Comparison of ENCODE assay signal across 1 cellular context in the genomic region with DNA sequence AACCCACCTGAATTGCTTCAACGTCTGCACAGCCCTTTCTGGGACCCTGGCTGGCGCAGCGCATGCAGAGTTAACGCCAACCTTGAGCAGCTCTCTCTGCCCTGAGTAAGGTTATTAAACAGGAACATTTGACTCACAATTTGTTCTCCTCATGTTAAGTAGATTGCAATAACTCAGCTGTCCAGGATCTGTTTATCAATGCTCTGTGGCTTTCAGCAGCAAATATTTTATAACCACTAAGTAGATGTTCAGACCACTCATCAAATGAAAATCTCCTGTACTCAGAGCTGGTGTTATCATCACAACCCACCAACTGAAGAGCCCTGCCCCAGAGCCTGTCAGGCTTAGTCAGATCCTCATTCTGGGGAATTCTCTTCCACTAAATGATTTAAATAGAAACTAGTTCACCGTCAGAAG.
TF ChIP-seq lines count a peak whose summit lies in the region.

No MANE protein-coding gene starts in this region.

TF ChIP-seq in HepG2, 621 proteins besides CTCF, POLR2A, EP300 and RAD21 (continued from another document):
- TF ChIP-seq, protein P1, sequence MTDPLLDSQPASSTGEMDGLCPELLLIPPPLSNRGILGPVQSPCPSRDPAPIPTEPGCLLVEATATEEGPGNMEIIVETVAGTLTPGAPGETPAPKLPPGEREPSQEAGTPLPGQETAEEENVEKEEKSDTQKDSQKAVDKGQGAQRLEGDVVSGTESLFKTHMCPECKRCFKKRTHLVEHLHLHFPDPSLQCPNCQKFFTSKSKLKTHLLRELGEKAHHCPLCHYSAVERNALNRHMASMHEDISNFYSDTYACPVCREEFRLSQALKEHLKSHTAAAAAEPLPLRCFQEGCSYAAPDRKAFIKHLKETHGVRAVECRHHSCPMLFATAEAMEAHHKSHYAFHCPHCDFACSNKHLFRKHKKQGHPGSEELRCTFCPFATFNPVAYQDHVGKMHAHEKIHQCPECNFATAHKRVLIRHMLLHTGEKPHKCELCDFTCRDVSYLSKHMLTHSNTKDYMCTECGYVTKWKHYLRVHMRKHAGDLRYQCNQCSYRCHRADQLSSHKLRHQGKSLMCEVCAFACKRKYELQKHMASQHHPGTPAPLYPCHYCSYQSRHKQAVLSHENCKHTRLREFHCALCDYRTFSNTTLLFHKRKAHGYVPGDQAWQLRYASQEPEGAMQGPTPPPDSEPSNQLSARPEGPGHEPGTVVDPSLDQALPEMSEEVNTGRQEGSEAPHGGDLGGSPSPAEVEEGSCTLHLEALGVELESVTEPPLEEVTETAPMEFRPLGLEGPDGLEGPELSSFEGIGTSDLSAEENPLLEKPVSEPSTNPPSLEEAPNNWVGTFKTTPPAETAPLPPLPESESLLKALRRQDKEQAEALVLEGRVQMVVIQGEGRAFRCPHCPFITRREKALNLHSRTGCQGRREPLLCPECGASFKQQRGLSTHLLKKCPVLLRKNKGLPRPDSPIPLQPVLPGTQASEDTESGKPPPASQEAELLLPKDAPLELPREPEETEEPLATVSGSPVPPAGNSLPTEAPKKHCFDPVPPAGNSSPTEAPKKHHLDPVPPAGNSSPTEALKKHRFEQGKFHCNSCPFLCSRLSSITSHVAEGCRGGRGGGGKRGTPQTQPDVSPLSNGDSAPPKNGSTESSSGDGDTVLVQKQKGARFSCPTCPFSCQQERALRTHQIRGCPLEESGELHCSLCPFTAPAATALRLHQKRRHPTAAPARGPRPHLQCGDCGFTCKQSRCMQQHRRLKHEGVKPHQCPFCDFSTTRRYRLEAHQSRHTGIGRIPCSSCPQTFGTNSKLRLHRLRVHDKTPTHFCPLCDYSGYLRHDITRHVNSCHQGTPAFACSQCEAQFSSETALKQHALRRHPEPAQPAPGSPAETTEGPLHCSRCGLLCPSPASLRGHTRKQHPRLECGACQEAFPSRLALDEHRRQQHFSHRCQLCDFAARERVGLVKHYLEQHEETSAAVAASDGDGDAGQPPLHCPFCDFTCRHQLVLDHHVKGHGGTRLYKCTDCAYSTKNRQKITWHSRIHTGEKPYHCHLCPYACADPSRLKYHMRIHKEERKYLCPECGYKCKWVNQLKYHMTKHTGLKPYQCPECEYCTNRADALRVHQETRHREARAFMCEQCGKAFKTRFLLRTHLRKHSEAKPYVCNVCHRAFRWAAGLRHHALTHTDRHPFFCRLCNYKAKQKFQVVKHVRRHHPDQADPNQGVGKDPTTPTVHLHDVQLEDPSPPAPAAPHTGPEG (CRISPR knock-in tag; IDR thresholded peaks at IDR 0.05): no peak
- TF ChIP-seq, protein P2, sequence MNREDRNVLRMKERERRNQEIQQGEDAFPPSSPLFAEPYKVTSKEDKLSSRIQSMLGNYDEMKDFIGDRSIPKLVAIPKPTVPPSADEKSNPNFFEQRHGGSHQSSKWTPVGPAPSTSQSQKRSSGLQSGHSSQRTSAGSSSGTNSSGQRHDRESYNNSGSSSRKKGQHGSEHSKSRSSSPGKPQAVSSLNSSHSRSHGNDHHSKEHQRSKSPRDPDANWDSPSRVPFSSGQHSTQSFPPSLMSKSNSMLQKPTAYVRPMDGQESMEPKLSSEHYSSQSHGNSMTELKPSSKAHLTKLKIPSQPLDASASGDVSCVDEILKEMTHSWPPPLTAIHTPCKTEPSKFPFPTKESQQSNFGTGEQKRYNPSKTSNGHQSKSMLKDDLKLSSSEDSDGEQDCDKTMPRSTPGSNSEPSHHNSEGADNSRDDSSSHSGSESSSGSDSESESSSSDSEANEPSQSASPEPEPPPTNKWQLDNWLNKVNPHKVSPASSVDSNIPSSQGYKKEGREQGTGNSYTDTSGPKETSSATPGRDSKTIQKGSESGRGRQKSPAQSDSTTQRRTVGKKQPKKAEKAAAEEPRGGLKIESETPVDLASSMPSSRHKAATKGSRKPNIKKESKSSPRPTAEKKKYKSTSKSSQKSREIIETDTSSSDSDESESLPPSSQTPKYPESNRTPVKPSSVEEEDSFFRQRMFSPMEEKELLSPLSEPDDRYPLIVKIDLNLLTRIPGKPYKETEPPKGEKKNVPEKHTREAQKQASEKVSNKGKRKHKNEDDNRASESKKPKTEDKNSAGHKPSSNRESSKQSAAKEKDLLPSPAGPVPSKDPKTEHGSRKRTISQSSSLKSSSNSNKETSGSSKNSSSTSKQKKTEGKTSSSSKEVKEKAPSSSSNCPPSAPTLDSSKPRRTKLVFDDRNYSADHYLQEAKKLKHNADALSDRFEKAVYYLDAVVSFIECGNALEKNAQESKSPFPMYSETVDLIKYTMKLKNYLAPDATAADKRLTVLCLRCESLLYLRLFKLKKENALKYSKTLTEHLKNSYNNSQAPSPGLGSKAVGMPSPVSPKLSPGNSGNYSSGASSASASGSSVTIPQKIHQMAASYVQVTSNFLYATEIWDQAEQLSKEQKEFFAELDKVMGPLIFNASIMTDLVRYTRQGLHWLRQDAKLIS (CRISPR knock-in tag; IDR thresholded peaks at IDR 0.05): no peak
- TF ChIP-seq ZFY (CRISPR knock-in tag; IDR thresholded peaks at IDR 0.05) (no peak), KLF13 (CRISPR knock-in tag; IDR thresholded peaks at IDR 0.05) (no peak), EED (CRISPR knock-in tag; IDR thresholded peaks at IDR 0.05) (no peak), ZNF75D (CRISPR knock-in tag; IDR thresholded peaks at IDR 0.05; ENCODE audit: borderline replicate concordance) (no peak), HNRNPUL1 (IDR thresholded peaks at IDR 0.05; ENCODE audit: low read depth, low read length) (no peak)
- TF ChIP-seq, protein P3, sequence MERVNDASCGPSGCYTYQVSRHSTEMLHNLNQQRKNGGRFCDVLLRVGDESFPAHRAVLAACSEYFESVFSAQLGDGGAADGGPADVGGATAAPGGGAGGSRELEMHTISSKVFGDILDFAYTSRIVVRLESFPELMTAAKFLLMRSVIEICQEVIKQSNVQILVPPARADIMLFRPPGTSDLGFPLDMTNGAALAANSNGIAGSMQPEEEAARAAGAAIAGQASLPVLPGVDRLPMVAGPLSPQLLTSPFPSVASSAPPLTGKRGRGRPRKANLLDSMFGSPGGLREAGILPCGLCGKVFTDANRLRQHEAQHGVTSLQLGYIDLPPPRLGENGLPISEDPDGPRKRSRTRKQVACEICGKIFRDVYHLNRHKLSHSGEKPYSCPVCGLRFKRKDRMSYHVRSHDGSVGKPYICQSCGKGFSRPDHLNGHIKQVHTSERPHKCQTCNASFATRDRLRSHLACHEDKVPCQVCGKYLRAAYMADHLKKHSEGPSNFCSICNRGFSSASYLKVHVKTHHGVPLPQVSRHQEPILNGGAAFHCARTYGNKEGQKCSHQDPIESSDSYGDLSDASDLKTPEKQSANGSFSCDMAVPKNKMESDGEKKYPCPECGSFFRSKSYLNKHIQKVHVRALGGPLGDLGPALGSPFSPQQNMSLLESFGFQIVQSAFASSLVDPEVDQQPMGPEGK (CRISPR knock-in tag; IDR thresholded peaks at IDR 0.05): no peak
- TF ChIP-seq, protein P4, sequence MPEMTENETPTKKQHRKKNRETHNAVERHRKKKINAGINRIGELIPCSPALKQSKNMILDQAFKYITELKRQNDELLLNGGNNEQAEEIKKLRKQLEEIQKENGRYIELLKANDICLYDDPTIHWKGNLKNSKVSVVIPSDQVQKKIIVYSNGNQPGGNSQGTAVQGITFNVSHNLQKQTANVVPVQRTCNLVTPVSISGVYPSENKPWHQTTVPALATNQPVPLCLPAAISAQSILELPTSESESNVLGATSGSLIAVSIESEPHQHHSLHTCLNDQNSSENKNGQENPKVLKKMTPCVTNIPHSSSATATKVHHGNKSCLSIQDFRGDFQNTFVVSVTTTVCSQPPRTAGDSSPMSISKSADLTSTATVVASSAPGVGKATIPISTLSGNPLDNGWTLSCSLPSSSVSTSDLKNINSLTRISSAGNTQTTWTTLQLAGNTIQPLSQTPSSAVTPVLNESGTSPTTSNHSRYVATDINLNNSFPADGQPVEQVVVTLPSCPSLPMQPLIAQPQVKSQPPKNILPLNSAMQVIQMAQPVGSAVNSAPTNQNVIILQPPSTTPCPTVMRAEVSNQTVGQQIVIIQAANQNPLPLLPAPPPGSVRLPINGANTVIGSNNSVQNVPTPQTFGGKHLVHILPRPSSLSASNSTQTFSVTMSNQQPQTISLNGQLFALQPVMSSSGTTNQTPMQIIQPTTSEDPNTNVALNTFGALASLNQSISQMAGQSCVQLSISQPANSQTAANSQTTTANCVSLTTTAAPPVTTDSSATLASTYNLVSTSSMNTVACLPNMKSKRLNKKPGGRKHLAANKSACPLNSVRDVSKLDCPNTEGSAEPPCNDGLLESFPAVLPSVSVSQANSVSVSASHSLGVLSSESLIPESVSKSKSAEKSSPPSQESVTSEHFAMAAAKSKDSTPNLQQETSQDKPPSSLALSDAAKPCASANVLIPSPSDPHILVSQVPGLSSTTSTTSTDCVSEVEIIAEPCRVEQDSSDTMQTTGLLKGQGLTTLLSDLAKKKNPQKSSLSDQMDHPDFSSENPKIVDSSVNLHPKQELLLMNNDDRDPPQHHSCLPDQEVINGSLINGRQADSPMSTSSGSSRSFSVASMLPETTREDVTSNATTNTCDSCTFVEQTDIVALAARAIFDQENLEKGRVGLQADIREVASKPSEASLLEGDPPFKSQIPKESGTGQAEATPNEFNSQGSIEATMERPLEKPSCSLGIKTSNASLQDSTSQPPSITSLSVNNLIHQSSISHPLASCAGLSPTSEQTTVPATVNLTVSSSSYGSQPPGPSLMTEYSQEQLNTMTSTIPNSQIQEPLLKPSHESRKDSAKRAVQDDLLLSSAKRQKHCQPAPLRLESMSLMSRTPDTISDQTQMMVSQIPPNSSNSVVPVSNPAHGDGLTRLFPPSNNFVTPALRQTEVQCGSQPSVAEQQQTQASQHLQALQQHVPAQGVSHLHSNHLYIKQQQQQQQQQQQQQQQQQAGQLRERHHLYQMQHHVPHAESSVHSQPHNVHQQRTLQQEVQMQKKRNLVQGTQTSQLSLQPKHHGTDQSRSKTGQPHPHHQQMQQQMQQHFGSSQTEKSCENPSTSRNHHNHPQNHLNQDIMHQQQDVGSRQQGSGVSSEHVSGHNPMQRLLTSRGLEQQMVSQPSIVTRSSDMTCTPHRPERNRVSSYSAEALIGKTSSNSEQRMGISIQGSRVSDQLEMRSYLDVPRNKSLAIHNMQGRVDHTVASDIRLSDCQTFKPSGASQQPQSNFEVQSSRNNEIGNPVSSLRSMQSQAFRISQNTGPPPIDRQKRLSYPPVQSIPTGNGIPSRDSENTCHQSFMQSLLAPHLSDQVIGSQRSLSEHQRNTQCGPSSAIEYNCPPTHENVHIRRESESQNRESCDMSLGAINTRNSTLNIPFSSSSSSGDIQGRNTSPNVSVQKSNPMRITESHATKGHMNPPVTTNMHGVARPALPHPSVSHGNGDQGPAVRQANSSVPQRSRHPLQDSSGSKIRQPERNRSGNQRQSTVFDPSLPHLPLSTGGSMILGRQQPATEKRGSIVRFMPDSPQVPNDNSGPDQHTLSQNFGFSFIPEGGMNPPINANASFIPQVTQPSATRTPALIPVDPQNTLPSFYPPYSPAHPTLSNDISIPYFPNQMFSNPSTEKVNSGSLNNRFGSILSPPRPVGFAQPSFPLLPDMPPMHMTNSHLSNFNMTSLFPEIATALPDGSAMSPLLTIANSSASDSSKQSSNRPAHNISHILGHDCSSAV (CRISPR knock-in tag; IDR thresholded peaks at IDR 0.05; ENCODE audit: borderline replicate concordance): no peak
